ENCODE assay signal across 8 cellular contexts in the genomic region with DNA sequence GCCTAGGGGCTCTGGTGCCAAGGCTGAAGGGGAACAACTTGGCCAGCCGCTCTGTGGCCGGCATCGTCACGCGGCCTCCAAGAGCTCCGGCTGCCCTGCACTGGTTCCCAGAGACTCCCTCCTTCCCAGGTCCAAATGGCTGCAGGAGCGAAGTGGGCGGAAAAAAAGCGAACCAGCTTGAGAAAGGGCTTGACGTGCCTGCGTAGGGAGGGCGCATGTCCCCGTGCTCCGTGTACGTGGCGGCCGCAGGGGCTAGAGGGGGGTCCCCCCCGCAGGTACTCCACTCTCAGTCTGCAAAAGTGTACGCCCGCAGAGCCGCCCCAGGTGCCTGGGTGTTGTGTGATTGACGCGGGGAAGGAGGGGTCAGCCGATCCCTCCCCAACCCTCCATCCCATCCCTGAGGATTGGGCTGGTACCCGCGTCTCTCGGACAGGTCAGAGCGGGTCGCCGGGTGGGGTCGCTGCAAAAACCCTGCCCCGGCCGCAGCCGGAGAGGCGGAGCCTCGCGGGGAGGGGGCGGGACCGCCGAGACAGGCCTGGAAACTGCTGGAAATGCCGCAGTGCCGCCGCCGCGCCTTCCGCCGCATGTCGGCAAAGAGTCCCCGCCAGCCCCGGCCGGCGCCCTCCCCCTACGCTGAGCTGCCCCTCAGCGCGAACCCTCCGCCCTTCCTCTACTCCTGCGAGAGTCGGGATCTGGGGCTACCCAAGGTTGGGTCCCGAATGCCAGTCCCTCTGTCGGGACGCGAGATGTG. TPM values are rescaled to one million over a fixed set of nuclear protein-coding genes. Genes with fewer than 3 reads are reported as not detected.
DNase-seq lines count a peak whose midpoint lies in the region; ATAC-seq lines count a peak whose summit lies in the region.

No MANE protein-coding gene starts in this region.

- CTCF ChIA-PET in activated CD4-positive, alpha-beta memory T cell treated with anti-CD3 and anti-CD28 coated beads for 36 hours (lab: Charles Lee): interaction anchor here (0.5 to 5.1 kb wide), 8 partner anchors 9 to 48 kb away, joined by 3 to 49 read pairs (median 8); a partner anchor contains a TSS

- no peaks in the 10 kb centered on the region for H3K9me3 Mint-ChIP-seq in activated CD4-positive, alpha-beta memory T cell treated with anti-CD3 and anti-CD28 coated beads for 36 hours

- POLR2A ChIA-PET in activated CD4-positive, alpha-beta memory T cell treated with anti-CD3 and anti-CD28 coated beads for 36 hours (lab: Charles Lee): interaction anchor here (0.6 to 6.3 kb wide), 17 partner anchors 8 to 476 kb away, joined by 3 to 139 read pairs (median 6); a partner anchor contains a TSS

- peak overlapping the region; percentile 87 for H3K27ac ChIP-seq in ectodermal cell (ENCODE audit: insufficient read depth, low read depth, low read length, poor library complexity, severe bottlenecking)

- intact Hi-C loops in activated CD4-positive, alpha-beta memory T cell treated with anti-CD3 and anti-CD28 coated beads for 36 hours (cut with micrococcal nuclease): loop anchor here (1.0 to 5.0 kb wide), 6 partner anchors 8 to 1355 kb away; a partner anchor contains a TSS

- H3K4me3 ChIP-seq in ectodermal cell (ENCODE audit: insufficient read depth, low read depth, low read length): peak overlapping the region; percentile 92

- DNase-seq in Ammon's horn (ENCODE audit: low spot score) (peak; percentile 83), NCI-H510A treated with DMSO at 0.1 percent for 48 hours (lab: John Stamatoyannopoulos, UW) (peak; percentile 97), medulla oblongata (ENCODE audit: extremely low spot score) (peak; percentile 87)
- peak; percentile 90 for DNase-seq in activated CD4-positive, alpha-beta memory T cell treated with anti-CD3 and anti-CD28 coated beads for 36 hours
- peak; percentile 71 for DNase-seq in stimulated activated CD8-positive, alpha-beta memory T cell treated with anti-CD3 and anti-CD28 coated beads, Interleukin-12 subunit alpha, Interleukin-12 subunit beta, amount 100 ng/mL, for 1 hour (ENCODE audit: low read depth)

- H3K4me3 Mint-ChIP-seq in activated CD4-positive, alpha-beta memory T cell treated with anti-CD3 and anti-CD28 coated beads for 36 hours: peak overlapping the region; percentile 96

- peaks cover 23% of the 10 kb centered on the region for H3K36me3 ChIP-seq in ectodermal cell (ENCODE audit: control insufficient read depth, insufficient read depth, low read length)

- 1 to 2% methylated on average over 62 of the region's 62 CpGs for WGBS in ectodermal cell, 2 experiments

- peak overlapping the region; percentile 99 for H3K27ac Mint-ChIP-seq in activated CD4-positive, alpha-beta memory T cell treated with anti-CD3 and anti-CD28 coated beads for 36 hours

- H3K4me1 ChIP-seq in ectodermal cell (ENCODE audit: control insufficient read depth, insufficient read depth, low read length): peaks cover 16% of the 10 kb centered on the region

- peaks cover 4% of the 10 kb centered on the region for H3K27me3 Mint-ChIP-seq in activated CD4-positive, alpha-beta memory T cell treated with anti-CD3 and anti-CD28 coated beads for 36 hours

- ATAC-seq in GM18907 (IDR thresholded peaks at IDR 0.05; ENCODE audit: unreplicated experiment) (peak; percentile 59), HG03159 (IDR thresholded peaks at IDR 0.05; ENCODE audit: unreplicated experiment) (peak; percentile 38)

- peaks cover 45% of the 10 kb centered on the region for H3K36me3 Mint-ChIP-seq in activated CD4-positive, alpha-beta memory T cell treated with anti-CD3 and anti-CD28 coated beads for 36 hours

- no peaks in the 10 kb centered on the region for H3K9me3 ChIP-seq in ectodermal cell (ENCODE audit: control insufficient read depth, low read length)

- peaks cover 38% of the 10 kb centered on the region for H3K4me1 Mint-ChIP-seq in activated CD4-positive, alpha-beta memory T cell treated with anti-CD3 and anti-CD28 coated beads for 36 hours (ENCODE audit: low read depth)

- H3K27me3 ChIP-seq in ectodermal cell (ENCODE audit: control insufficient read depth, insufficient read depth, low read length, poor library complexity, severe bottlenecking): no peaks in the 10 kb centered on the region

RNA-seq across cellular contexts. Expression of a gene that starts 0.8 kb away (rescaled TPM):
- 1,000 to 10,000 TPM; 1,671 to 1,695 TPM for total RNA-seq in activated CD4-positive, alpha-beta memory T cell treated with anti-CD3 and anti-CD28 coated beads for 36 hours
- polyA plus RNA-seq in ectodermal cell (2013, experiment 1 of 4): 1,696 TPM
- 1,536 TPM for polyA plus RNA-seq in ectodermal cell (2013, experiment 2 of 4)
- 1,192 TPM for polyA plus RNA-seq in ectodermal cell (2013, experiment 3 of 4)
- 1,329 TPM for polyA plus RNA-seq in ectodermal cell (2013, experiment 4 of 4)

RNA-seq across cellular contexts. Expression of a gene that starts 11.2 kb away (rescaled TPM):
- 10 to 100 TPM; 16.5 to 16.8 TPM for total RNA-seq in activated CD4-positive, alpha-beta memory T cell treated with anti-CD3 and anti-CD28 coated beads for 36 hours
- 46.3 TPM for polyA plus RNA-seq in ectodermal cell (2013, experiment 1 of 4)
- 48.6 TPM for polyA plus RNA-seq in ectodermal cell (2013, experiment 2 of 4)
- polyA plus RNA-seq in ectodermal cell (2013, experiment 3 of 4): 39.6 TPM
- 40.0 TPM for polyA plus RNA-seq in ectodermal cell (2013, experiment 4 of 4)

RNA-seq across cellular contexts. Expression of a gene that starts 19.3 kb away (rescaled TPM):
- total RNA-seq in activated CD4-positive, alpha-beta memory T cell treated with anti-CD3 and anti-CD28 coated beads for 36 hours: 10 to 100 TPM; 24.7 to 25.1 TPM
- polyA plus RNA-seq in ectodermal cell (2013, experiment 1 of 4): 7.9 TPM
- polyA plus RNA-seq in ectodermal cell (2013, experiment 2 of 4): 7.8 TPM
- 6.6 TPM for polyA plus RNA-seq in ectodermal cell (2013, experiment 3 of 4)
- polyA plus RNA-seq in ectodermal cell (2013, experiment 4 of 4): 7.8 TPM

RNA-seq across cellular contexts. Expression of a gene that starts 22.7 kb away (rescaled TPM):
- 10 to 100 TPM; 47.6 to 50.0 TPM for total RNA-seq in activated CD4-positive, alpha-beta memory T cell treated with anti-CD3 and anti-CD28 coated beads for 36 hours
- polyA plus RNA-seq in ectodermal cell (2013, experiment 1 of 4): 76.4 TPM
- polyA plus RNA-seq in ectodermal cell (2013, experiment 2 of 4): 66.5 TPM
- polyA plus RNA-seq in ectodermal cell (2013, experiment 3 of 4): 62.2 TPM
- polyA plus RNA-seq in ectodermal cell (2013, experiment 4 of 4): 69.4 TPM

RNA-seq across cellular contexts. Expression of a gene that starts 24.2 kb away (rescaled TPM):
- under 1 TPM; 0.07 to 0.12 TPM for total RNA-seq in activated CD4-positive, alpha-beta memory T cell treated with anti-CD3 and anti-CD28 coated beads for 36 hours
- 0.74 TPM for polyA plus RNA-seq in ectodermal cell (2013, experiment 1 of 4)
- 1.1 TPM for polyA plus RNA-seq in ectodermal cell (2013, experiment 2 of 4)
- polyA plus RNA-seq in ectodermal cell (2013, experiment 3 of 4): 1.4 TPM
- polyA plus RNA-seq in ectodermal cell (2013, experiment 4 of 4): 1.4 TPM

Comparison
In these comparisons a context has a peak if more than half of its experiments do, and no peak if none do; other contexts are left out.
1. Peak in every context shown above with its lines: DNase-seq, ATAC-seq, H3K4me3 ChIP-seq and H3K27ac ChIP-seq.